8 cellular contexts compared by ENCODE assay signal in the genomic region with DNA sequence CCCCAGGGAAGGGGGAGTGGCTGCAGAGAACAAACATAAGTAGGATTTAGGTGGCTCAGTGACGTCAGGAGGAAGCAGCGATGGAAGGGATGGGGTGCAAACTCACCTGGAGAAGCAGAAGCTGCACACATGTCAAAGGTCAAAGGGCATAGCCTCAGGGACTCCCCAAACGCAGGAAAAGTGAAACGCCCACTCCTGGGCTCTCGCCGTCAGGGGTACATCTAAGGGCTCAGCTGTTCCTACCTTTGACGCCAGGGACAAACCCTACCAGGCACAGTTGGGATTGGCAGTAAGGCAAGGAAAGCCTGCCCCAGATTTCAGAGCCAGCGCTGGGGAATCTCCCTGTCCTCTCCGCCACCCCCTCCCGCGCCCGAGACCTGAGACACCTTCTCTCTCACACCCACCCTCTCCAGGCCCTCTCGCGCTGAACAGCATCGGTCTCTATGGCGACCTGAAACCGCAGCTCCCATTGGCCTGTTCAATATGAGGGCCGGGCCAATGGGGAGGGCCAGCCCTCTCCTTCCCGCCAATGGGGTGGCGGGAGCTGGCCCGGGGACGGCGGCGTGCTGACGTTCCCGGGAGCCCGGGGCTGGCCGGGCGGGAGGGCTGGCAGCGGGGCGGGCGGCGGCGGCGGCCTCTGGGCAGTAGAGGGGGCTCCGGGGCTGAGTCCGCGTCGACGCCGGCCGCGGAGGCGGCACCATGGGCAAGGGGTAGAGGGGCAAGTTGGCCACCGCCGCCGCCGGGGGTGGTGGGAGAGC. TPM values are rescaled to one million over a fixed set of nuclear protein-coding genes. Genes with fewer than 3 reads are reported as not detected.
A peak's percentile ranks its signal among the peaks of the same experiment; 100 is the strongest.
DNase-seq lines count a peak whose midpoint lies in the region; ATAC-seq, FAIRE-seq and TF ChIP-seq lines count a peak whose summit lies in the region.

A gene (minus strand): TSS at position 445 of the 758 bp plus-strand sequence. CDS start 314 bp downstream, at position 131.
A gene with protein sequence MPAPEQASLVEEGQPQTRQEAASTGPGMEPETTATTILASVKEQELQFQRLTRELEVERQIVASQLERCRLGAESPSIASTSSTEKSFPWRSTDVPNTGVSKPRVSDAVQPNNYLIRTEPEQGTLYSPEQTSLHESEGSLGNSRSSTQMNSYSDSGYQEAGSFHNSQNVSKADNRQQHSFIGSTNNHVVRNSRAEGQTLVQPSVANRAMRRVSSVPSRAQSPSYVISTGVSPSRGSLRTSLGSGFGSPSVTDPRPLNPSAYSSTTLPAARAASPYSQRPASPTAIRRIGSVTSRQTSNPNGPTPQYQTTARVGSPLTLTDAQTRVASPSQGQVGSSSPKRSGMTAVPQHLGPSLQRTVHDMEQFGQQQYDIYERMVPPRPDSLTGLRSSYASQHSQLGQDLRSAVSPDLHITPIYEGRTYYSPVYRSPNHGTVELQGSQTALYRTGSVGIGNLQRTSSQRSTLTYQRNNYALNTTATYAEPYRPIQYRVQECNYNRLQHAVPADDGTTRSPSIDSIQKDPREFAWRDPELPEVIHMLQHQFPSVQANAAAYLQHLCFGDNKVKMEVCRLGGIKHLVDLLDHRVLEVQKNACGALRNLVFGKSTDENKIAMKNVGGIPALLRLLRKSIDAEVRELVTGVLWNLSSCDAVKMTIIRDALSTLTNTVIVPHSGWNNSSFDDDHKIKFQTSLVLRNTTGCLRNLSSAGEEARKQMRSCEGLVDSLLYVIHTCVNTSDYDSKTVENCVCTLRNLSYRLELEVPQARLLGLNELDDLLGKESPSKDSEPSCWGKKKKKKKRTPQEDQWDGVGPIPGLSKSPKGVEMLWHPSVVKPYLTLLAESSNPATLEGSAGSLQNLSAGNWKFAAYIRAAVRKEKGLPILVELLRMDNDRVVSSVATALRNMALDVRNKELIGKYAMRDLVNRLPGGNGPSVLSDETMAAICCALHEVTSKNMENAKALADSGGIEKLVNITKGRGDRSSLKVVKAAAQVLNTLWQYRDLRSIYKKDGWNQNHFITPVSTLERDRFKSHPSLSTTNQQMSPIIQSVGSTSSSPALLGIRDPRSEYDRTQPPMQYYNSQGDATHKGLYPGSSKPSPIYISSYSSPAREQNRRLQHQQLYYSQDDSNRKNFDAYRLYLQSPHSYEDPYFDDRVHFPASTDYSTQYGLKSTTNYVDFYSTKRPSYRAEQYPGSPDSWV (plus strand): TSS at position 644 of the 758 bp plus-strand sequence. CDS start 76,233 bp downstream, outside the sequence.

- no peaks in the 10 kb centered on the region for H3K36me3 ChIP-seq in H1 (ENCODE audit: control insufficient read depth in 2 of 4, insufficient read depth in 4 of 4, low read length in 3 of 4)
- no peaks in the 10 kb centered on the region for H3K36me3 ChIP-seq in mesendoderm (ENCODE audit: control insufficient read depth, insufficient read depth, low read length)

- TF ChIP-seq CTCF in H1 (IDR thresholded peaks at IDR 0.05; ENCODE audit: control extremely low read depth in 1 of 3, insufficient read depth in 1 of 3, low read depth in 1 of 3, low read length in 3 of 3), result peak in 2 of 3 experiments; percentile 14 to 20; a peak in 3 of 4 replicates

- peak; percentile 60 to 67; a peak in 2 of 3 replicates for TF ChIP-seq POLR2A in H1 (IDR thresholded peaks at IDR 0.05; ENCODE audit: control extremely low read depth in 1 of 2, low read depth in 2 of 2, low read length in 2 of 2)

- peak within 1 kb of the TSS; percentile 92 for H4K91ac ChIP-seq in H1 (replicated peaks; ENCODE audit: insufficient read length, low read length)

- no peak within 1 kb of the TSS for H2BK20ac ChIP-seq in H1 (ENCODE audit: low read length)

- no peak within 1 kb of the TSS for H2BK120ac ChIP-seq in H1 (replicated peaks; ENCODE audit: low read depth, low read length)
- no peak within 1 kb of the TSS for H2BK120ac ChIP-seq in mesendoderm (ENCODE audit: low read depth, low read length)

- WGBS in H1 (ENCODE audit: extremely low coverage in 1 of 2, insufficient coverage in 1 of 2, insufficient read length in 1 of 2, insufficient replicate concordance in 2 of 2, low coverage in 1 of 2, low lambda C conversion rate in 2 of 2, missing lambda C conversion rate in 1 of 2), 2 experiments, result 6% methylated on average over 11 of the region's 48 CpGs; no CpG with 5 or more reads in 1 of the 2 experiments
- no CpG with 5 or more reads among the region's 48 CpGs for WGBS in mesendoderm (ENCODE audit: extremely low coverage, insufficient coverage, low lambda C conversion rate)

- peak within 1 kb of the TSS; percentile 74 for H3K56ac ChIP-seq in H1 (replicated peaks; ENCODE audit: insufficient read length, low read depth, low read length)
- peak within 1 kb of the TSS; percentile 97 for H3K56ac ChIP-seq in mesendoderm (ENCODE audit: low read length)

- TF ChIP-seq RAD21 in H1 (IDR thresholded peaks at IDR 0.05 in 1 of 2, conservative IDR thresholded peaks at IDR 0.05 in 1 of 2; ENCODE audit: low read depth in 2 of 2, low read length in 2 of 2), result peak in 1 of 2 experiments; percentile 38; a peak in 1 of 4 replicates

- CTCF ChIA-PET in H1 (lab: Charles Lee; ENCODE audit: partially characterized antibody), result interaction anchor here (1.0 to 1.9 kb wide), 3 partner anchors 264 to 420 kb away, joined by 3 to 5 read pairs (median 3); no protein-coding TSS in a partner anchor

- H3K14ac ChIP-seq in H1 (ENCODE audit: insufficient read length), result no peak within 1 kb of the TSS

- H3K9me3 ChIP-seq in H1 (ENCODE audit: insufficient read depth in 2 of 2, low read depth in 1 of 2, low read length in 1 of 2), result no peaks in the 10 kb centered on the region

- H2BK5ac ChIP-seq in H1 (ENCODE audit: low read depth, low read length) (peak within 1 kb of the TSS; percentile 86), mesendoderm (ENCODE audit: low read length) (peak within 1 kb of the TSS; percentile 88)

- H2BK15ac ChIP-seq in H1 (ENCODE audit: low read length) (no peak within 1 kb of the TSS), mesendoderm (replicated peaks; ENCODE audit: low read depth) (no peak within 1 kb of the TSS)

- peaks cover 0 to 6% (median 4%) of the 10 kb centered on the region in 4 experiments; a peak in 4 of 7 replicates for H3K4me1 ChIP-seq in H1 (replicated peaks in 1 of 4; ENCODE audit: control insufficient read depth in 3 of 4, insufficient read depth in 4 of 4, low read length in 3 of 4)
- H3K4me1 ChIP-seq in mesendoderm (ENCODE audit: control insufficient read depth, low read depth, low read length), result peaks cover 6% of the 10 kb centered on the region

- FAIRE-seq in H1 (lab: Jason Lieb, UNC), result no peak

- peak within 1 kb of the TSS; percentile 95 for H3K18ac ChIP-seq in H1 (ENCODE audit: extremely low read depth, low read length)
- H3K18ac ChIP-seq in mesendoderm (ENCODE audit: low read length), result peak within 1 kb of the TSS; percentile 92

- H4K20me1 ChIP-seq in H1 (replicated peaks in 1 of 2; ENCODE audit: control insufficient read depth in 1 of 2, insufficient read depth in 2 of 2, low read length in 2 of 2), result peaks cover 4% of the 10 kb centered on the region in 2 experiments

- H4K5ac ChIP-seq in H1 (ENCODE audit: insufficient read length, low read depth, low read length) (peak within 1 kb of the TSS; percentile 19), mesendoderm (ENCODE audit: low read length) (no peak within 1 kb of the TSS)

- H3K27ac ChIP-seq in H1 (ENCODE audit: low read depth, low read length) (peak within 1 kb of the TSS; percentile 81), mesendoderm (ENCODE audit: low read depth, low read length) (peak within 1 kb of the TSS; percentile 98)

- peak within 1 kb of the TSS; percentile 81 for H4K8ac ChIP-seq in H1 (ENCODE audit: extremely low read depth, insufficient read depth, low read length)
- H4K8ac ChIP-seq in mesendoderm (ENCODE audit: low read depth, low read length), result no peak within 1 kb of the TSS

- H3K4me2 ChIP-seq in H1 (ENCODE audit: insufficient read depth in 1 of 2, low read depth in 2 of 2, low read length in 2 of 2) (peak within 1 kb of the TSS; percentile 93 to 94), mesendoderm (ENCODE audit: low read length) (peak within 1 kb of the TSS; percentile 97)

- H2AK5ac ChIP-seq in H1 (ENCODE audit: low read depth, low read length) (no peak within 1 kb of the TSS; the same call in 1 of the 2 replicates), mesendoderm (ENCODE audit: low read length) (no peak within 1 kb of the TSS)

- peaks cover 12% of the 10 kb centered on the region; the same call in 1 of the 2 replicates for H3K23me2 ChIP-seq in H1 (ENCODE audit: low read depth, low read length)

- ATAC-seq in GM21367 (IDR thresholded peaks at IDR 0.05; ENCODE audit: unreplicated experiment), result peak; percentile 94

- H3K23ac ChIP-seq in H1 (ENCODE audit: insufficient read length) (no peak within 1 kb of the TSS), mesendoderm (ENCODE audit: low read length) (peak within 1 kb of the TSS; percentile 86)

- POLR2A ChIA-PET in H1 (lab: Charles Lee; ENCODE audit: partially characterized antibody), result interaction anchor here (0.7 to 3.1 kb wide), 4 partner anchors 8 to 155 kb away, joined by 3 to 16 read pairs (median 4); no protein-coding TSS in a partner anchor

- DNase-seq in COR-L47 (lab: John Stamatoyannopoulos, UW), result peak; percentile 93
- DNase-seq in HT-29 (ENCODE audit: low spot score), result peak; percentile 92
- peak; percentile 89 to 95 for DNase-seq in NOMO-1 (lab: John Stamatoyannopoulos, UW; ENCODE audit: unreplicated experiment in 2 of 2)
- DNase-seq in activated CD8-positive, alpha-beta memory T cell treated with anti-CD3 and anti-CD28 coated beads, Interleukin-2, amount 50 U/mL, for 1 hour (ENCODE audit: extremely low read depth), result peak; percentile 73
- DNase-seq in H1 (ENCODE audit: low read depth in 1 of 2, low spot score in 2 of 2), result peak; percentile 82 to 87
- peak; percentile 98 for DNase-seq in mesendoderm
- DNase-seq in stimulated activated CD8-positive, alpha-beta memory T cell treated with anti-CD3 and anti-CD28 coated beads, Interleukin-12 subunit alpha, Interleukin-12 subunit beta, amount 100 ng/mL, for 24 hours (ENCODE audit: extremely low read depth), result peak; percentile 61

- H3K27me3 ChIP-seq in H1 (replicated peaks in 1 of 4; ENCODE audit: control insufficient read depth in 3 of 4, extremely low read depth in 1 of 4, insufficient read depth in 3 of 4, low read length in 3 of 4), result no peaks in the 10 kb centered on the region
- no peaks in the 10 kb centered on the region for H3K27me3 ChIP-seq in mesendoderm (ENCODE audit: insufficient read depth, low read length, poor library complexity)

- H2BK12ac ChIP-seq in H1 (ENCODE audit: low read depth, low read length), result peak within 1 kb of the TSS; percentile 31; the same call in 1 of the 2 replicates

- H3K4me3 ChIP-seq in H1 (ENCODE audit: extremely low read depth in 1 of 4, insufficient read depth in 2 of 4, low read depth in 3 of 4, low read length in 4 of 4), result peak within 1 kb of the TSS; percentile 77 to 90 (median 80)
- H3K4me3 ChIP-seq in mesendoderm (ENCODE audit: low read length), result peak within 1 kb of the TSS; percentile 62

- no peak within 1 kb of the TSS for H3K4ac ChIP-seq in H1 (replicated peaks; ENCODE audit: insufficient read length, low read depth, low read length)
- peak within 1 kb of the TSS; percentile 41 for H3K4ac ChIP-seq in mesendoderm (ENCODE audit: low read depth, low read length)

- no peak for TF ChIP-seq EP300 in H1 (IDR thresholded peaks at IDR 0.05; ENCODE audit: borderline replicate concordance in 1 of 2, low read depth in 2 of 2, low read length in 2 of 2)

- peak within 1 kb of the TSS; percentile 58 to 91 (median 88) for H3K9ac ChIP-seq in H1 (replicated peaks in 1 of 4; ENCODE audit: extremely low read depth in 1 of 4, low read depth in 3 of 4, low read length in 3 of 4)
- peak within 1 kb of the TSS; percentile 92 for H3K9ac ChIP-seq in mesendoderm (ENCODE audit: low read length)

- H3K79me2 ChIP-seq in H1 (ENCODE audit: control insufficient read depth in 1 of 2, insufficient read depth in 2 of 2, low read length in 2 of 2), result peaks cover 8 to 34% of the 10 kb centered on the region in 2 experiments
- peaks cover 28% of the 10 kb centered on the region for H3K79me2 ChIP-seq in mesendoderm (ENCODE audit: control insufficient read depth, insufficient read depth, low read length)

- peaks cover 4% of the 10 kb centered on the region; the same call in 1 of the 2 replicates for H3K79me1 ChIP-seq in H1 (ENCODE audit: low read depth, low read length)
- H3K79me1 ChIP-seq in mesendoderm (ENCODE audit: low read length), result peaks cover 4% of the 10 kb centered on the region

- H2AFZ ChIP-seq in H1 (ENCODE audit: low read length), result peak within 1 kb of the TSS; percentile 85

RNA-seq across cellular contexts. Expression of the first gene that starts in this region (rescaled TPM):
- total RNA-seq in HT-29 (2014; rRNA removed; shearing (Covaris generic)), result 1.4 and 5.5 TPM in 2 replicates
- 1.3 and 1.5 TPM in 2 replicates for total RNA-seq in H1 (2021; fragmentation: NEBNext Ultra II Directional; extraction: Animal tissue kit (Norgen Biotek cat#: 25700))
- 0.45 and 0.61 TPM in 2 replicates for polyA plus RNA-seq in H1 (2011; rRNA removed)
- polyA plus RNA-seq in H1 (2011; cell fraction: cytosol; rRNA removed), result 0.81 TPM
- polyA plus RNA-seq in H1 (2011; cell fraction: nucleus; rRNA removed), result 1.2 TPM
- polyA plus RNA-seq in H1 (2012, experiment 1 of 2), result 1.2 to 1.9 TPM (median 1.4 TPM) in 4 replicates
- 0.12 TPM for polyA plus RNA-seq in H1 (2012, experiment 2 of 2)
- 0.83 TPM for polyA plus RNA-seq in H1 (2013, experiment 1 of 2)
- 0.66 TPM for polyA plus RNA-seq in H1 (2013, experiment 2 of 2)
- polyA minus RNA-seq in H1 (2011; rRNA and poly(A)+ RNA removed), result 0.91 and 2.5 TPM in 2 replicates
- not detected for polyA minus RNA-seq in H1 (2011; cell fraction: cytosol; rRNA and poly(A)+ RNA removed)
- 4.3 TPM for polyA minus RNA-seq in H1 (2011; cell fraction: nucleus; rRNA and poly(A)+ RNA removed)
- 0.48 TPM for polyA plus RNA-seq in mesendoderm (2013, experiment 1 of 2)
- polyA plus RNA-seq in mesendoderm (2013, experiment 2 of 2), result 0.45 TPM

RNA-seq across cellular contexts. Expression of the second gene that starts in this region (rescaled TPM):
- total RNA-seq in HT-29 (2014; rRNA removed; shearing (Covaris generic)), result 111 and 112 TPM in 2 replicates
- 83.6 and 88.0 TPM in 2 replicates for total RNA-seq in H1 (2021; fragmentation: NEBNext Ultra II Directional; extraction: Animal tissue kit (Norgen Biotek cat#: 25700))
- 48.2 and 67.2 TPM in 2 replicates for polyA plus RNA-seq in H1 (2011; rRNA removed)
- polyA plus RNA-seq in H1 (2011; cell fraction: cytosol; rRNA removed), result 59.0 TPM
- 126 TPM for polyA plus RNA-seq in H1 (2011; cell fraction: nucleus; rRNA removed)
- polyA plus RNA-seq in H1 (2012, experiment 1 of 2), result 55.6 to 64.2 TPM (median 63.5 TPM) in 4 replicates
- polyA plus RNA-seq in H1 (2012, experiment 2 of 2), result 7.3 TPM
- 43.1 TPM for polyA plus RNA-seq in H1 (2013, experiment 1 of 2)
- polyA plus RNA-seq in H1 (2013, experiment 2 of 2), result 37.4 TPM
- 120 and 142 TPM in 2 replicates for polyA minus RNA-seq in H1 (2011; rRNA and poly(A)+ RNA removed)
- polyA minus RNA-seq in H1 (2011; cell fraction: cytosol; rRNA and poly(A)+ RNA removed), result 69.0 TPM
- polyA minus RNA-seq in H1 (2011; cell fraction: nucleus; rRNA and poly(A)+ RNA removed), result 133 TPM
- polyA plus RNA-seq in mesendoderm (2013, experiment 1 of 2), result 44.9 TPM
- 49.5 TPM for polyA plus RNA-seq in mesendoderm (2013, experiment 2 of 2)

Comparison
In these comparisons a context has a peak if more than half of its experiments do, and no peak if none do; other contexts are left out.
1. Peak in every context shown above with its lines: DNase-seq, ATAC-seq, H3K4me3 ChIP-seq and H3K27ac ChIP-seq.